8 cellular contexts compared by ENCODE assay signal in the genomic region with DNA sequence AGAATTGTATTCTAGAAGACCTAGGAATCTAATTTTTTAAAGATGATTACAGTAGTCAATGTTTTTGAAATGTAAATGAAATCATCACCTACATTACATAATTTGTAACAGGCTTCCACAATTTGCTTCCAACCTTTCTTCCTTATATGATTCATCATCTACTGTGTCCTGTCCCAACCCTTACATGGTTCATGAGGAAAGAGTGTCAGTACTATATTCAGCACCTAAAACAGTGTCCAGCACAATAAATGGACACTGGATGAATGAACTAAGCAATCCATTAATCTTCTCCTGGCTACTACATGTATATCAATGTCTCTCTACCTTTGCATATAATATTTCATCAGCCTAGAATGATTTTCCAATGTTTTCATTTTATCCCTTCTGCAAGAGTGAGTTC. TPM values are rescaled to one million over a fixed set of nuclear protein-coding genes. Genes with fewer than 3 reads are reported as not detected.
"Had no signal": no experiment of that assay in that cellular context is flagged by ENCODE, and none has a peak within 500 bp of the region (broad histone marks: within the 10 kb centered on the region; RNA-seq: fewer than 3 reads in every experiment).

No MANE protein-coding gene starts in this region.

- H3K27ac ChIP-seq: HL-60 had no signal

- H3K4me3 ChIP-seq: K562 had no signal

- H3K36me3 Mint-ChIP-seq: IgD-negative memory B cell had no signal

- ATAC-seq: HepG2, K562 had no signal

- H3K4me1 Mint-ChIP-seq: IgD-negative memory B cell had no signal

- FAIRE-seq: HepG2, HTR-8/SVneo, K562 had no signal

- H3K27ac Mint-ChIP-seq: IgD-negative memory B cell had no signal

- DNase-seq: IMR-90, KBM-7 had no signal

- H3K4me3 Mint-ChIP-seq: IgD-negative memory B cell had no signal

RNA-seq across cellular contexts. Expression of a gene that starts 12.2 kb away (rescaled TPM):
- total RNA-seq: HepG2, HT-29, IMR-90, K562 had no signal
